In the genomic region with DNA sequence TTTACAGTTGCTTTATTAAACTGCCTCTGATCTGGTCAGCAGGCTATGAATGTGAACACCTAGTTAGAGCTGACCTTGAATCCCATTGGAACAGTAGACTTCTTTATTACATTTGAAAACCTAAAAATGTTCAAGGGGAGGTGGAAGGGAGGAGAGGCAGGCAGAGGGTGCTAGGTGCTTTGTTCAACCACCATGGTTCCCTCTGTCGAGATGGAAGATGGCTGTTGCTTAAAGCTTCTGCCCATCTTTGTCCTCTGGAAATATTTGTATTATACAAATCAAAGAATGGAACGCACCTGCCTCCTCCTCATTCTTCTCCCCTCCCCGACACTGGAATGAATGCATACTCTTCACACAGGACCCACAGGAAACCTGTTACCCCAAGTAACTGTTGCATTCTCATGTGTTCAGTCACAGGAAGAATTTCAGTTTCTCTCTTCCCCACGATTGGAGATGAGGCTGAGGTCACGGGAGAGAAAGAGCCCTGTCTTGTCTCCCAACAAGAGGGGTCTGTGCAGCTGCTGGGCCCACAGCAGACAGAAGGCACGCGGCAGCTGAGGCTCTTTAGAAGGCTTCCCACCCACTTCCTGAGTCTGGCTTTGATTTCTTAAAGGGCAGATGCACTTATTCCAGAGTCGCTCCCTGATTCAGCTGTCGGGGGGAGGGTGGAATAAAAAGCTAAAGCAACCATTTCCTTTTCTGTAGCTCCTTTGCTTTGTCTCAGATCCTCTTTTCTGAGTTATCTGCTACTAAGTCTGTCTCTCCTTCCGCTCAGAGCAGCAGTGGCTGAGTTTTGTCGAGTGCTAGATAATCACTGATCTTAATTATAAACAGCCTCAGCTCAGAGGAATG, we compare ENCODE assay signal across 8 cellular contexts.
DNase-seq lines count a peak whose midpoint lies in the region; ATAC-seq, FAIRE-seq and TF ChIP-seq lines count a peak whose summit lies in the region.

No MANE protein-coding gene starts in this region.

- H3K4me3 Mint-ChIP-seq in CD4-positive, alpha-beta memory T cell: peak overlapping the region; percentile 44 to 92 (median 78)
- no peak overlapping the region for H3K4me3 Mint-ChIP-seq in WTC11
- peak overlapping the region; percentile 71 for H3K4me3 Mint-ChIP-seq in natural killer cell

- CTCF ChIA-PET in CD4-positive, alpha-beta memory T cell (lab: Charles Lee; ENCODE audit: partially characterized antibody): interaction anchor here (0.9 to 4.0 kb wide), 13 partner anchors 12 to 245 kb away, joined by 3 to 15 read pairs (median 4); a partner anchor contains a TSS
- CTCF ChIA-PET in WTC11 (lab: Charles Lee): interaction anchor here (0.6 kb wide), 2 partner anchors 195 to 205 kb away, joined by 3 read pairs; no protein-coding TSS in a partner anchor

- intact Hi-C loops in CD4-positive, alpha-beta memory T cell (cut with micrococcal nuclease): loop anchor here (2.0 to 10.0 kb wide), 6 partner anchors 15 to 159 kb away; no protein-coding TSS in a partner anchor
- intact Hi-C loops in natural killer cell (cut with micrococcal nuclease): no loop called here

- no peaks in the 10 kb centered on the region for H3K9me3 ChIP-seq in CD4-positive, alpha-beta memory T cell (ENCODE audit: control insufficient read depth in 1 of 2, low read length in 2 of 2)

- H3K4me1 ChIP-seq in CD4-positive, alpha-beta memory T cell (ENCODE audit: insufficient read depth, low read length): peaks cover 66% of the 10 kb centered on the region

- POLR2A ChIA-PET in CD4-positive, alpha-beta memory T cell (lab: Charles Lee; ENCODE audit: partially characterized antibody): interaction anchor here (0.9 to 6.6 kb wide), 19 partner anchors 11 to 493 kb away, joined by 3 to 188 read pairs (median 4); a partner anchor contains a TSS
- POLR2A ChIA-PET in WTC11 (lab: Charles Lee): interaction anchor here (1.5 kb wide), 1 partner anchor 218 kb away, joined by 4 read pairs; a partner anchor contains a TSS

- peak; percentile 40 to 76 (median 49) for DNase-seq in CD4-positive, alpha-beta memory T cell
- DNase-seq in WTC11 (ENCODE audit: low spot score) (no peak), natural killer cell (no peak), urothelium cell line (ENCODE audit: low spot score) (peak; percentile 6), HuH-7 (ENCODE audit: low spot score) (no peak)
- peak; percentile 17 for DNase-seq in effector CD8-positive, alpha-beta T cell (lab: John Stamatoyannopoulos, UW)

- H3K4me1 Mint-ChIP-seq in CD4-positive, alpha-beta memory T cell: peaks cover 42 to 75% (median 60%) of the 10 kb centered on the region in 4 donors
- H3K4me1 Mint-ChIP-seq in WTC11 (peaks cover 26% of the 10 kb centered on the region), natural killer cell (peaks cover 54 to 57% of the 10 kb centered on the region in 2 donors)

- peak overlapping the region; percentile 41 for H3K27ac ChIP-seq in CD4-positive, alpha-beta memory T cell (ENCODE audit: low read depth, low read length)

- H3K4me3 ChIP-seq in CD4-positive, alpha-beta memory T cell (ENCODE audit: low read length in 2 of 2): peak overlapping the region; percentile 14 to 34

- ATAC-seq in GM19372 (IDR thresholded peaks at IDR 0.05; ENCODE audit: low read depth, unreplicated experiment): peak; percentile 64
- peak; percentile 61 for ATAC-seq in HG03457 (IDR thresholded peaks at IDR 0.05; ENCODE audit: unreplicated experiment)
- peak; percentile 51 for ATAC-seq in WTC11
- ATAC-seq in natural killer cell: peak; percentile 38 to 59 (median 57)

- peaks cover 20 to 22% of the 10 kb centered on the region in 2 donors for H3K36me3 Mint-ChIP-seq in CD4-positive, alpha-beta memory T cell
- H3K36me3 Mint-ChIP-seq in WTC11 (no peaks in the 10 kb centered on the region), natural killer cell (no peaks in the 10 kb centered on the region)

- FAIRE-seq in urothelium cell line (lab: Jason Lieb, UNC): no peak

- no peak for TF ChIP-seq CTCF in WTC11 (IDR thresholded peaks at IDR 0.05)
- TF ChIP-seq CTCF in natural killer cell (IDR thresholded peaks at IDR 0.05): no peak

- peaks cover 0 to 35% (median 27%) of the 10 kb centered on the region in 8 donors for H3K9me3 Mint-ChIP-seq in CD4-positive, alpha-beta memory T cell
- H3K9me3 Mint-ChIP-seq in WTC11 (no peaks in the 10 kb centered on the region), natural killer cell (peaks cover 2 to 4% of the 10 kb centered on the region in 2 donors)

- no peaks in the 10 kb centered on the region for H3K27me3 Mint-ChIP-seq in CD4-positive, alpha-beta memory T cell
- H3K27me3 Mint-ChIP-seq in WTC11 (ENCODE audit: low read depth) (no peaks in the 10 kb centered on the region), natural killer cell (ENCODE audit: low read depth in 2 of 2) (no peaks in the 10 kb centered on the region)

- H3K27me3 ChIP-seq in CD4-positive, alpha-beta memory T cell (ENCODE audit: insufficient read depth, low read length): no peaks in the 10 kb centered on the region

- H3K36me3 ChIP-seq in CD4-positive, alpha-beta memory T cell (ENCODE audit: insufficient read depth, low read length): no peaks in the 10 kb centered on the region

- H3K27ac Mint-ChIP-seq in CD4-positive, alpha-beta memory T cell: peak overlapping the region; percentile 85 to 97 (median 94)
- no peak overlapping the region for H3K27ac Mint-ChIP-seq in WTC11
- H3K27ac Mint-ChIP-seq in natural killer cell: peak overlapping the region; percentile 75 to 88

TF ChIP-seq in WTC11, 78 proteins besides CTCF, POLR2A, EP300 and RAD21 (continues in another document):
- TF ChIP-seq, protein P1, sequence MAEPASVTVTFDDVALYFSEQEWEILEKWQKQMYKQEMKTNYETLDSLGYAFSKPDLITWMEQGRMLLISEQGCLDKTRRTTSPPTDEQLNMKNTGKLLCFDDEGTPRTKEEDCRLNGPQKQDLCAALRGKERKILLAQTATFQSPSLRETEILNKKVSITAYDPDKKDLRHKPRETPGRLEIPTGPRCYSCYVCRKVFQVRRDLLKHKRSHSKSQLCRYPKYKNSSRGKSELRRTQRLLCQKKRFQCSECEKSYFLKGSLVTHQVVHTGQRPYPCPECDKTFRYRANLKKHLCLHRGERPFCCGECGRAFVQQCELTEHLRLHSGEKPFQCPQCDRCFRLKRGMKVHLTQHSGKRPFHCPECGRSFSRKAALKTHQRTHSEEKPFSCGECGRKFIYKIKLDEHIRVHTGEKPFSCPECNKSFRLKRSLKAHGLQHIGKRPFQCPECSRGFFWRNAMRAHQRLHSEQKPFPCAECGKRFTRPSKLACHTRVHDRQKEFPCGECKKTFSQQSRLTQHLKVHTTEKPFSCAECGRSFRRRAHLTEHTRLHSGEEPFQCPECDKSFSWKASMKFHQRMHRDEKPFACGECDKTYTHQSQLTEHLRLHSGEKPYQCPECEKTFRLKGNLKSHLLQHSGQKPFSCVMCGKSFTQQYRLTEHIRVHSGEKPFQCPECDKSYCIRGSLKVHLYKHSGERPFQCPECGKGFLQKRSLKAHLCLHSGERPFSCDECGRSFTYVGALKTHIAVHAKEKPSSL (CRISPR knock-in tag; conservative IDR thresholded peaks at IDR 0.05): no peak
- TF ChIP-seq OVOL2 (CRISPR knock-in tag; IDR thresholded peaks at IDR 0.05; ENCODE audit: borderline replicate concordance): no peak
- TF ChIP-seq, protein P2, sequence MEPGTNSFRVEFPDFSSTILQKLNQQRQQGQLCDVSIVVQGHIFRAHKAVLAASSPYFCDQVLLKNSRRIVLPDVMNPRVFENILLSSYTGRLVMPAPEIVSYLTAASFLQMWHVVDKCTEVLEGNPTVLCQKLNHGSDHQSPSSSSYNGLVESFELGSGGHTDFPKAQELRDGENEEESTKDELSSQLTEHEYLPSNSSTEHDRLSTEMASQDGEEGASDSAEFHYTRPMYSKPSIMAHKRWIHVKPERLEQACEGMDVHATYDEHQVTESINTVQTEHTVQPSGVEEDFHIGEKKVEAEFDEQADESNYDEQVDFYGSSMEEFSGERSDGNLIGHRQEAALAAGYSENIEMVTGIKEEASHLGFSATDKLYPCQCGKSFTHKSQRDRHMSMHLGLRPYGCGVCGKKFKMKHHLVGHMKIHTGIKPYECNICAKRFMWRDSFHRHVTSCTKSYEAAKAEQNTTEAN (CRISPR knock-in tag; IDR thresholded peaks at IDR 0.05): no peak
- TF ChIP-seq, protein P3, sequence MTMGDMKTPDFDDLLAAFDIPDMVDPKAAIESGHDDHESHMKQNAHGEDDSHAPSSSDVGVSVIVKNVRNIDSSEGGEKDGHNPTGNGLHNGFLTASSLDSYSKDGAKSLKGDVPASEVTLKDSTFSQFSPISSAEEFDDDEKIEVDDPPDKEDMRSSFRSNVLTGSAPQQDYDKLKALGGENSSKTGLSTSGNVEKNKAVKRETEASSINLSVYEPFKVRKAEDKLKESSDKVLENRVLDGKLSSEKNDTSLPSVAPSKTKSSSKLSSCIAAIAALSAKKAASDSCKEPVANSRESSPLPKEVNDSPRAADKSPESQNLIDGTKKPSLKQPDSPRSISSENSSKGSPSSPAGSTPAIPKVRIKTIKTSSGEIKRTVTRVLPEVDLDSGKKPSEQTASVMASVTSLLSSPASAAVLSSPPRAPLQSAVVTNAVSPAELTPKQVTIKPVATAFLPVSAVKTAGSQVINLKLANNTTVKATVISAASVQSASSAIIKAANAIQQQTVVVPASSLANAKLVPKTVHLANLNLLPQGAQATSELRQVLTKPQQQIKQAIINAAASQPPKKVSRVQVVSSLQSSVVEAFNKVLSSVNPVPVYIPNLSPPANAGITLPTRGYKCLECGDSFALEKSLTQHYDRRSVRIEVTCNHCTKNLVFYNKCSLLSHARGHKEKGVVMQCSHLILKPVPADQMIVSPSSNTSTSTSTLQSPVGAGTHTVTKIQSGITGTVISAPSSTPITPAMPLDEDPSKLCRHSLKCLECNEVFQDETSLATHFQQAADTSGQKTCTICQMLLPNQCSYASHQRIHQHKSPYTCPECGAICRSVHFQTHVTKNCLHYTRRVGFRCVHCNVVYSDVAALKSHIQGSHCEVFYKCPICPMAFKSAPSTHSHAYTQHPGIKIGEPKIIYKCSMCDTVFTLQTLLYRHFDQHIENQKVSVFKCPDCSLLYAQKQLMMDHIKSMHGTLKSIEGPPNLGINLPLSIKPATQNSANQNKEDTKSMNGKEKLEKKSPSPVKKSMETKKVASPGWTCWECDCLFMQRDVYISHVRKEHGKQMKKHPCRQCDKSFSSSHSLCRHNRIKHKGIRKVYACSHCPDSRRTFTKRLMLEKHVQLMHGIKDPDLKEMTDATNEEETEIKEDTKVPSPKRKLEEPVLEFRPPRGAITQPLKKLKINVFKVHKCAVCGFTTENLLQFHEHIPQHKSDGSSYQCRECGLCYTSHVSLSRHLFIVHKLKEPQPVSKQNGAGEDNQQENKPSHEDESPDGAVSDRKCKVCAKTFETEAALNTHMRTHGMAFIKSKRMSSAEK (CRISPR knock-in tag; IDR thresholded peaks at IDR 0.05; ENCODE audit: borderline replicate concordance): no peak
- TF ChIP-seq, protein P4, sequence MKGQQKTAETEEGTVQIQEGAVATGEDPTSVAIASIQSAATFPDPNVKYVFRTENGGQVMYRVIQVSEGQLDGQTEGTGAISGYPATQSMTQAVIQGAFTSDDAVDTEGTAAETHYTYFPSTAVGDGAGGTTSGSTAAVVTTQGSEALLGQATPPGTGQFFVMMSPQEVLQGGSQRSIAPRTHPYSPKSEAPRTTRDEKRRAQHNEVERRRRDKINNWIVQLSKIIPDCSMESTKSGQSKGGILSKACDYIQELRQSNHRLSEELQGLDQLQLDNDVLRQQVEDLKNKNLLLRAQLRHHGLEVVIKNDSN (CRISPR knock-in tag; IDR thresholded peaks at IDR 0.05): no peak

Comparison
In these comparisons a context has a peak if more than half of its experiments do, and no peak if none do; other contexts are left out.
1. DNase-seq: peak in CD4-positive, alpha-beta memory T cell (5 of 5), effector CD8-positive, alpha-beta T cell (single experiment) and urothelium cell line (single experiment); none in WTC11 (single experiment), natural killer cell (single experiment) and HuH-7 (single experiment).
2. Peak in every context shown above with its lines, with median percentiles within 50 percentile points of each other: ATAC-seq.